37 cellular contexts compared by ENCODE assay signal in genomic region chr11:76977791-76978190, GRCh38. TPM values are rescaled to one million over a fixed set of nuclear protein-coding genes. Genes with fewer than 3 reads are reported as not detected.
"Had no signal": no experiment of that assay in that cellular context is flagged by ENCODE, and none has a peak within 500 bp of the region (broad histone marks: within the 10 kb centered on the region; RNA-seq: fewer than 3 reads in every experiment).

No MANE protein-coding gene starts in this region.

- H3K27ac ChIP-seq: adrenal gland, body of pancreas, colonic mucosa, epithelial cell of prostate, esophagus squamous epithelium, gastroesophageal sphincter, heart right ventricle had no signal

- H3K27me3 ChIP-seq: adrenal gland, body of pancreas, colonic mucosa, esophagus squamous epithelium, gastroesophageal sphincter, heart right ventricle had no signal

- DNase-seq: activated CD4-positive, alpha-beta T cell treated with anti-CD3 and anti-CD28 coated beads for 36 hours; activated CD4-positive, alpha-beta T cell treated with anti-CD3 and anti-CD28 coated beads, Interleukin-2, amount 10 ng/mL, durations not matched to agents 7 days and 5 days; activated CD4-positive, alpha-beta T cell treated with anti-CD3 and anti-CD28 coated beads, Interleukin-2, amount 50 U/mL, for 4 hours; activated CD4-positive, CD25-positive, alpha-beta regulatory T cell; activated CD4-positive, CD25-positive, alpha-beta regulatory T cell treated with anti-CD3 and anti-CD28 coated beads, Interleukin-2, amount 50 U/mL, for 72 hours; activated CD8-positive, alpha-beta memory T cell treated with anti-CD3 and anti-CD28 coated beads, Interleukin-2, amount 10 ng/mL, durations not matched to agents 7 days and 5 days; activated CD8-positive, alpha-beta memory T cell treated with anti-CD3 and anti-CD28 coated beads, Interleukin-2, amount 50 U/mL, for 4 hours; activated CD8-positive, alpha-beta T cell treated with anti-CD3 and anti-CD28 coated beads, Interleukin-2, amount 10 ng/mL, durations not matched to agents 7 days and 5 days; activated effector memory CD4-positive, alpha-beta T cell treated with anti-CD3 and anti-CD28 coated beads, Interleukin-2, amount 50 U/mL, for 16 hours; activated naive CD4-positive, alpha-beta T cell treated with anti-CD3 and anti-CD28 coated beads for 36 hours; activated naive CD8-positive, alpha-beta T cell treated with anti-CD3 and anti-CD28 coated beads for 36 hours; activated naive CD8-positive, alpha-beta T cell treated with anti-CD3 and anti-CD28 coated beads, Interleukin-2, amount 50 U/mL, for 24 hours; activated T-cell treated with anti-CD3 and anti-CD28 coated beads, Interleukin-2, amount 50 U/mL, for 1 hour; activated T-cell treated with anti-CD3 and anti-CD28 coated beads, Interleukin-2, amount 50 U/mL, for 48 hours; adrenal gland; amygdala; aorta; body of pancreas; caudate nucleus; colonic mucosa; effector CD8-positive, alpha-beta T cell; esophagus squamous epithelium; foreskin melanocyte; heart right ventricle; T-helper 2 cell had no signal

- H3K9me3 Mint-ChIP-seq: activated naive CD4-positive, alpha-beta T cell treated with anti-CD3 and anti-CD28 coated beads, Interleukin-2, amount 50 U/mL, for 24 hours; activated naive CD8-positive, alpha-beta T cell treated with anti-CD3 and anti-CD28 coated beads, Interleukin-2, amount 50 U/mL, for 24 hours had no signal

- H3K27me3 Mint-ChIP-seq: activated CD4-positive, alpha-beta T cell treated with anti-CD3 and anti-CD28 coated beads for 36 hours; activated CD4-positive, alpha-beta T cell treated with anti-CD3 and anti-CD28 coated beads, Interleukin-2, amount 10 ng/mL, durations not matched to agents 7 days and 5 days; activated CD8-positive, alpha-beta memory T cell treated with anti-CD3 and anti-CD28 coated beads, Interleukin-2, amount 10 ng/mL, durations not matched to agents 7 days and 5 days; activated naive CD4-positive, alpha-beta T cell treated with anti-CD3 and anti-CD28 coated beads, Interleukin-2, amount 50 U/mL, for 24 hours; activated naive CD8-positive, alpha-beta T cell treated with anti-CD3 and anti-CD28 coated beads for 36 hours; activated naive CD8-positive, alpha-beta T cell treated with anti-CD3 and anti-CD28 coated beads, Interleukin-2, amount 50 U/mL, for 24 hours had no signal

- H3K27ac Mint-ChIP-seq: activated CD4-positive, alpha-beta T cell treated with anti-CD3 and anti-CD28 coated beads for 36 hours; activated CD4-positive, alpha-beta T cell treated with anti-CD3 and anti-CD28 coated beads, Interleukin-2, amount 10 ng/mL, durations not matched to agents 7 days and 5 days; activated CD8-positive, alpha-beta memory T cell treated with anti-CD3 and anti-CD28 coated beads, Interleukin-2, amount 10 ng/mL, durations not matched to agents 7 days and 5 days; activated CD8-positive, alpha-beta T cell treated with anti-CD3 and anti-CD28 coated beads, Interleukin-2, amount 10 ng/mL, durations not matched to agents 7 days and 5 days; activated naive CD4-positive, alpha-beta T cell treated with anti-CD3 and anti-CD28 coated beads for 36 hours; activated naive CD4-positive, alpha-beta T cell treated with anti-CD3 and anti-CD28 coated beads, Interleukin-2, amount 50 U/mL, for 24 hours; activated naive CD8-positive, alpha-beta T cell treated with anti-CD3 and anti-CD28 coated beads for 36 hours; activated naive CD8-positive, alpha-beta T cell treated with anti-CD3 and anti-CD28 coated beads, Interleukin-2, amount 50 U/mL, for 24 hours; activated T-helper 1 cell treated with anti-CD3 and anti-CD28 coated beads, Interleukin-12 subunit alpha, Interleukin-12 subunit beta, Interleukin-2, Interleukin-4 antibody, amounts not matched to agents 30 ng/mL and 10 ng/mL and 1 ng/mL, durations not matched to agents 14 hours and 24 hours and 36 hours; activated T-helper 2 cell treated with anti-CD3 and anti-CD28 coated beads, Interferon-gamma antibody, Interleukin-2, Interleukin-4, amounts not matched to agents 10 μg/mL and 5 μg/mL and 100 μg/mL, durations not matched to agents 14 hours and 24 hours and 36 hours had no signal

- H3K4me3 ChIP-seq: adrenal gland, body of pancreas, colonic mucosa, esophagus squamous epithelium, gastroesophageal sphincter, heart right ventricle had no signal

- H3K36me3 ChIP-seq: adrenal gland, colonic mucosa had no signal

- H3K4me1 ChIP-seq: adrenal gland, body of pancreas, colonic mucosa, esophagus squamous epithelium, heart right ventricle had no signal

- H3K9me3 ChIP-seq: adrenal gland, body of pancreas, colonic mucosa, gastroesophageal sphincter had no signal

- ATAC-seq: activated CD4-positive, alpha-beta T cell treated with anti-CD3 and anti-CD28 coated beads for 36 hours; activated CD8-positive, alpha-beta memory T cell treated with anti-CD3 and anti-CD28 coated beads, Interleukin-2, amount 10 ng/mL, durations not matched to agents 7 days and 5 days; activated CD8-positive, alpha-beta T cell treated with anti-CD3 and anti-CD28 coated beads, Interleukin-2, amount 10 ng/mL, durations not matched to agents 7 days and 5 days; activated naive CD8-positive, alpha-beta T cell treated with anti-CD3 and anti-CD28 coated beads, Interleukin-2, amount 50 U/mL, for 24 hours; body of pancreas; gastroesophageal sphincter had no signal

- H3K4me3 Mint-ChIP-seq: activated CD4-positive, alpha-beta T cell treated with anti-CD3 and anti-CD28 coated beads for 36 hours; activated CD4-positive, alpha-beta T cell treated with anti-CD3 and anti-CD28 coated beads, Interleukin-2, amount 10 ng/mL, durations not matched to agents 7 days and 5 days; activated CD8-positive, alpha-beta memory T cell treated with anti-CD3 and anti-CD28 coated beads, Interleukin-2, amount 10 ng/mL, durations not matched to agents 7 days and 5 days; activated CD8-positive, alpha-beta T cell treated with anti-CD3 and anti-CD28 coated beads, Interleukin-2, amount 10 ng/mL, durations not matched to agents 7 days and 5 days; activated naive CD4-positive, alpha-beta T cell treated with anti-CD3 and anti-CD28 coated beads for 36 hours; activated naive CD4-positive, alpha-beta T cell treated with anti-CD3 and anti-CD28 coated beads, Interleukin-2, amount 50 U/mL, for 24 hours; activated naive CD8-positive, alpha-beta T cell treated with anti-CD3 and anti-CD28 coated beads for 36 hours; activated naive CD8-positive, alpha-beta T cell treated with anti-CD3 and anti-CD28 coated beads, Interleukin-2, amount 50 U/mL, for 24 hours; activated T-helper 1 cell treated with anti-CD3 and anti-CD28 coated beads, Interleukin-12 subunit alpha, Interleukin-12 subunit beta, Interleukin-2, Interleukin-4 antibody, amounts not matched to agents 30 ng/mL and 10 ng/mL and 1 ng/mL, durations not matched to agents 14 hours and 24 hours and 36 hours had no signal

- H3K4me1 Mint-ChIP-seq: activated CD4-positive, alpha-beta T cell treated with anti-CD3 and anti-CD28 coated beads for 36 hours; activated CD4-positive, alpha-beta T cell treated with anti-CD3 and anti-CD28 coated beads, Interleukin-2, amount 10 ng/mL, durations not matched to agents 7 days and 5 days; activated CD8-positive, alpha-beta memory T cell treated with anti-CD3 and anti-CD28 coated beads, Interleukin-2, amount 10 ng/mL, durations not matched to agents 7 days and 5 days; activated naive CD4-positive, alpha-beta T cell treated with anti-CD3 and anti-CD28 coated beads, Interleukin-2, amount 50 U/mL, for 24 hours; activated naive CD8-positive, alpha-beta T cell treated with anti-CD3 and anti-CD28 coated beads for 36 hours; activated naive CD8-positive, alpha-beta T cell treated with anti-CD3 and anti-CD28 coated beads, Interleukin-2, amount 50 U/mL, for 24 hours had no signal

RNA-seq across cellular contexts. Expression of gene B3GNT6, which starts 56.4 kb away (rescaled TPM):
- total RNA-seq: activated CD4-positive, alpha-beta T cell treated with anti-CD3 and anti-CD28 coated beads for 36 hours; activated CD4-positive, alpha-beta T cell treated with anti-CD3 and anti-CD28 coated beads, Interleukin-2, amount 10 ng/mL, durations not matched to agents 7 days and 5 days; activated CD8-positive, alpha-beta memory T cell treated with anti-CD3 and anti-CD28 coated beads for 36 hours; activated CD8-positive, alpha-beta memory T cell treated with anti-CD3 and anti-CD28 coated beads, Interleukin-2, amount 10 ng/mL, durations not matched to agents 7 days and 5 days; activated CD8-positive, alpha-beta T cell treated with anti-CD3 and anti-CD28 coated beads, Interleukin-2, amount 10 ng/mL, durations not matched to agents 7 days and 5 days; activated naive CD4-positive, alpha-beta T cell treated with anti-CD3 and anti-CD28 coated beads for 36 hours; activated naive CD8-positive, alpha-beta T cell treated with anti-CD3 and anti-CD28 coated beads for 36 hours; activated T-helper 1 cell treated with anti-CD3 and anti-CD28 coated beads, Interleukin-12 subunit alpha, Interleukin-12 subunit beta, Interleukin-2, Interleukin-4 antibody, amounts not matched to agents 30 ng/mL and 10 ng/mL and 1 ng/mL, durations not matched to agents 14 hours and 24 hours and 36 hours; activated T-helper 2 cell treated with anti-CD3 and anti-CD28 coated beads, Interferon-gamma antibody, Interleukin-2, Interleukin-4, amounts not matched to agents 10 μg/mL and 5 μg/mL and 100 μg/mL, durations not matched to agents 14 hours and 24 hours and 36 hours; adrenal gland; aorta; body of pancreas; dermis microvascular lymphatic vessel endothelial cell; endothelial cell of umbilical vein; fibroblast of lung; fibroblast of villous mesenchyme; glomerular endothelial cell; heart right ventricle; T-helper 1 cell treated with Interleukin-12 subunit alpha and Interleukin-12 subunit beta and Interleukin-4 antibody, amounts not matched to agents 30 ng/mL and 1 ng/mL, for 36 hours had no signal
- polyA plus RNA-seq: adrenal gland, aorta, endothelial cell of umbilical vein, fibroblast of lung, heart right ventricle had no signal
